8 cellular contexts compared by ENCODE assay signal in genomic region chr3:71062920-71063767, GRCh38.
A peak's percentile ranks its signal among the peaks of the same experiment; 100 is the strongest.
DNase-seq lines count a peak whose midpoint lies in the region; ATAC-seq and TF ChIP-seq lines count a peak whose summit lies in the region.

No MANE protein-coding gene starts in this region.

- no peak for TF ChIP-seq CTCF in CD4-positive, alpha-beta T cell (IDR thresholded peaks at IDR 0.05)

- no peak for DNase-seq in CD4-positive, alpha-beta T cell
- DNase-seq in NCI-H146 (lab: John Stamatoyannopoulos, UW) (peak; percentile 35), myocyte (ENCODE audit: low read depth) (peak; percentile 27), H4 (ENCODE audit: low spot score) (no peak)
- no peak for DNase-seq in activated effector memory CD4-positive, alpha-beta T cell treated with Interleukin-2 at 50 U/mL for 16 hours
- no peak for DNase-seq in activated CD4-positive, CD25-positive, alpha-beta regulatory T cell (lab: John Stamatoyannopoulos, UW)

- no peak overlapping the region for H3K27ac Mint-ChIP-seq in CD4-positive, alpha-beta T cell

- H3K9me3 ChIP-seq in CD4-positive, alpha-beta T cell (ENCODE audit: control insufficient read depth, low read length), result no peaks in the 10 kb centered on the region
- H3K9me3 ChIP-seq in duodenal mucosa (ENCODE audit: control insufficient read depth in 1 of 2, low read length in 2 of 2), result no peaks in the 10 kb centered on the region

- peaks cover 29 to 48% of the 10 kb centered on the region in 2 donors for H3K4me1 ChIP-seq in duodenal mucosa (ENCODE audit: control insufficient read depth in 1 of 2, insufficient read depth in 2 of 2, low read length in 2 of 2)

- H3K27me3 ChIP-seq in CD4-positive, alpha-beta T cell (ENCODE audit: control insufficient read depth, insufficient read depth, low read length), result no peaks in the 10 kb centered on the region
- no peaks in the 10 kb centered on the region for H3K27me3 ChIP-seq in duodenal mucosa (ENCODE audit: control insufficient read depth in 1 of 2, insufficient read depth in 2 of 2, low read length in 2 of 2)

- ATAC-seq in CD4-positive, alpha-beta T cell (ENCODE audit: poor library complexity), result peak; percentile 22
- peak; percentile 39 for ATAC-seq in GM19452 (IDR thresholded peaks at IDR 0.05; ENCODE audit: unreplicated experiment)

- peaks cover 64% of the 10 kb centered on the region for H3K4me1 Mint-ChIP-seq in CD4-positive, alpha-beta T cell (ENCODE audit: low read depth)

- H3K4me3 Mint-ChIP-seq in CD4-positive, alpha-beta T cell, result no peak overlapping the region

- peak overlapping the region; percentile 97 for H3K27ac ChIP-seq in CD4-positive, alpha-beta T cell (ENCODE audit: low read depth, low read length)
- H3K27ac ChIP-seq in duodenal mucosa (ENCODE audit: low read depth, low read length), result peak overlapping the region; percentile 53

- POLR2A ChIA-PET in CD4-positive, alpha-beta T cell (lab: Charles Lee), result interaction anchor here (0.7 to 8.1 kb wide), 26 partner anchors 12 to 519 kb away, joined by 3 to 104 read pairs (median 4); no protein-coding TSS in a partner anchor

- H3K4me3 ChIP-seq in duodenal mucosa (ENCODE audit: low read depth in 1 of 2, low read length in 2 of 2), result peak overlapping the region; percentile 77 to 93

- H3K27me3 Mint-ChIP-seq in CD4-positive, alpha-beta T cell, result no peaks in the 10 kb centered on the region

- H3K36me3 Mint-ChIP-seq in CD4-positive, alpha-beta T cell (ENCODE audit: low read depth), result peaks cover 10% of the 10 kb centered on the region

- peak overlapping the region; percentile 71 to 86 for H3K9ac ChIP-seq in duodenal mucosa (ENCODE audit: low read depth in 1 of 2, low read length in 2 of 2)

- CTCF ChIA-PET in CD4-positive, alpha-beta T cell (lab: Charles Lee), result interaction anchor here (1.0 to 1.6 kb wide), 4 partner anchors 8 to 57 kb away, joined by 3 to 5 read pairs (median 3); no protein-coding TSS in a partner anchor

- intact Hi-C loops in CD4-positive, alpha-beta T cell (cut with DNase I, micrococcal nuclease), result loop anchor here in 1 of 2 experiments (2.0 to 10.0 kb wide), 7 partner anchors 24 to 519 kb away; partner anchors contain the start of gene FOXP1

- no peaks in the 10 kb centered on the region for H3K9me3 Mint-ChIP-seq in CD4-positive, alpha-beta T cell

- H3K36me3 ChIP-seq in duodenal mucosa (ENCODE audit: control insufficient read depth in 1 of 2, insufficient read depth in 2 of 2, low read length in 2 of 2), result no peaks in the 10 kb centered on the region

Comparison
In these comparisons a context has a peak if more than half of its experiments do, and no peak if none do; other contexts are left out.
1. DNase-seq: peak in NCI-H146 (single experiment) and myocyte (single experiment); none in CD4-positive, alpha-beta T cell (0 of 10), H4 (single experiment), activated effector memory CD4-positive, alpha-beta T cell treated with Interleukin-2 at 50 U/mL for 16 hours (single experiment) and activated CD4-positive, CD25-positive, alpha-beta regulatory T cell (0 of 4).